10 cellular contexts compared by ENCODE assay signal in genomic region chr20:23366384-23366783, GRCh38. TPM values are rescaled to one million over a fixed set of nuclear protein-coding genes. Genes with fewer than 3 reads are reported as not detected.
DNase-seq lines count a peak whose midpoint lies in the region; ATAC-seq, FAIRE-seq and TF ChIP-seq lines count a peak whose summit lies in the region.
"Had no signal": no experiment of that assay in that cellular context is flagged by ENCODE, and none has a peak within 500 bp of the region (broad histone marks: within the 10 kb centered on the region; RNA-seq: fewer than 3 reads in every experiment).

No MANE protein-coding gene starts in this region.

- H3K4me3 Mint-ChIP-seq in activated T-cell treated with anti-CD3 and anti-CD28 coated beads, Interleukin-2, amount 50 U/mL, for 72 hours: peak overlapping the region; percentile 41 to 68
- peak overlapping the region; percentile 9 for H3K4me3 Mint-ChIP-seq in dendritic cell treated with granulocyte-macrophage colony-stimulating factor and Interleukin-4, amounts not matched to agents 40 ng/mL and 50 ng/mL, for 4 days

- H3K27me3 Mint-ChIP-seq in activated T-cell treated with anti-CD3 and anti-CD28 coated beads, Interleukin-2, amount 50 U/mL, for 72 hours (ENCODE audit: low read depth): no peaks in the 10 kb centered on the region
- no peaks in the 10 kb centered on the region for H3K27me3 Mint-ChIP-seq in dendritic cell treated with granulocyte-macrophage colony-stimulating factor and Interleukin-4, amounts not matched to agents 40 ng/mL and 50 ng/mL, for 4 days

- peaks cover 51% of the 10 kb centered on the region for H3K4me1 Mint-ChIP-seq in activated T-cell treated with anti-CD3 and anti-CD28 coated beads, Interleukin-2, amount 50 U/mL, for 72 hours (ENCODE audit: low read depth)
- peaks cover 52% of the 10 kb centered on the region for H3K4me1 Mint-ChIP-seq in dendritic cell treated with granulocyte-macrophage colony-stimulating factor and Interleukin-4, amounts not matched to agents 40 ng/mL and 50 ng/mL, for 4 days (ENCODE audit: low read depth)

- peak overlapping the region; percentile 79 for H3K27ac Mint-ChIP-seq in activated T-cell treated with anti-CD3 and anti-CD28 coated beads, Interleukin-2, amount 50 U/mL, for 72 hours
- H3K27ac Mint-ChIP-seq in dendritic cell treated with granulocyte-macrophage colony-stimulating factor and Interleukin-4, amounts not matched to agents 40 ng/mL and 50 ng/mL, for 4 days: peak overlapping the region; percentile 87

- WGBS in small intestine, 3 donors: 21 to 35% (median 33%) methylated on average over 1 of the region's 1 CpG
- WGBS in upper lobe of left lung, 2 donors: 33 to 38% methylated on average over 1 of the region's 1 CpG

- no peaks in the 10 kb centered on the region for H3K9me3 Mint-ChIP-seq in activated T-cell treated with anti-CD3 and anti-CD28 coated beads, Interleukin-2, amount 50 U/mL, for 72 hours
- no peaks in the 10 kb centered on the region for H3K9me3 Mint-ChIP-seq in dendritic cell treated with granulocyte-macrophage colony-stimulating factor and Interleukin-4, amounts not matched to agents 40 ng/mL and 50 ng/mL, for 4 days

- H3K9me3 ChIP-seq in OCI-LY3 (ENCODE audit: insufficient read depth, low read length) (no peaks in the 10 kb centered on the region), small intestine (ENCODE audit: control insufficient read depth, low read depth) (no peaks in the 10 kb centered on the region), upper lobe of left lung (no peaks in the 10 kb centered on the region)
- H3K9me3 ChIP-seq: ascending aorta had no signal

- peak overlapping the region; percentile 78 for H3K4me2 ChIP-seq in OCI-LY3 (ENCODE audit: low read length)

- H4K20me1 ChIP-seq in OCI-LY3 (ENCODE audit: insufficient read depth, low read length): peaks cover 46% of the 10 kb centered on the region

- H3K27me3 ChIP-seq in OCI-LY3 (ENCODE audit: low read depth, low read length) (no peaks in the 10 kb centered on the region), small intestine (ENCODE audit: control insufficient read depth in 2 of 2, insufficient read depth in 2 of 2, low read length in 2 of 2) (no peaks in the 10 kb centered on the region), upper lobe of left lung (no peaks in the 10 kb centered on the region)
- H3K27me3 ChIP-seq: ascending aorta had no signal

- intact Hi-C loops in dendritic cell treated with granulocyte-macrophage colony-stimulating factor and Interleukin-4, amounts not matched to agents 40 ng/mL and 50 ng/mL, for 4 days (cut with micrococcal nuclease): no loop called here
- intact Hi-C loops in left ventricle myocardium superior (cut with micrococcal nuclease): loop anchor here (10.0 kb wide), 1 partner anchor 48 kb away; no protein-coding TSS in a partner anchor

- H3K36me3 ChIP-seq in OCI-LY3 (replicated peaks; ENCODE audit: low read depth, low read length): peaks cover 65% of the 10 kb centered on the region
- H3K36me3 ChIP-seq in small intestine (ENCODE audit: control insufficient read depth in 2 of 2, insufficient read depth in 2 of 2, low read length in 2 of 2): peaks cover 3 to 7% of the 10 kb centered on the region in 2 donors
- H3K36me3 ChIP-seq in upper lobe of left lung: peaks cover 9 to 57% (median 31%) of the 10 kb centered on the region in 4 donors

- DNase-seq in activated T-cell treated with anti-CD3 and anti-CD28 coated beads, Interleukin-2, amount 50 U/mL, for 72 hours: no peak
- no peak for DNase-seq in activated T-cell treated with anti-CD3 and anti-CD28 coated beads, Interleukin-2, amount 50 U/mL, for 1 hour
- DNase-seq in small intestine: peak; percentile 5
- DNase-seq in upper lobe of left lung: no peak
- DNase-seq in left ventricle myocardium superior: no peak
- DNase-seq: NCI-H1105 had no signal

- TF ChIP-seq POLR2A in upper lobe of left lung (IDR thresholded peaks at IDR 0.05): no peak

- no peak overlapping the region for H2AFZ ChIP-seq in OCI-LY3 (ENCODE audit: low read depth, low read length)

- H3K9ac ChIP-seq in OCI-LY3 (ENCODE audit: low read length): peak overlapping the region; percentile 12; the same call in 1 of the 2 replicates

- peak; percentile 26 for FAIRE-seq in small intestine (lab: Jason Lieb, UNC)

- peaks cover 16 to 22% of the 10 kb centered on the region in 2 donors for H3K36me3 Mint-ChIP-seq in activated T-cell treated with anti-CD3 and anti-CD28 coated beads, Interleukin-2, amount 50 U/mL, for 72 hours (ENCODE audit: insufficient read depth in 2 of 2)
- H3K36me3 Mint-ChIP-seq in dendritic cell treated with granulocyte-macrophage colony-stimulating factor and Interleukin-4, amounts not matched to agents 40 ng/mL and 50 ng/mL, for 4 days (ENCODE audit: low read depth): peaks cover 61% of the 10 kb centered on the region

- peak overlapping the region; percentile 52 for H3K4me3 ChIP-seq in OCI-LY3 (ENCODE audit: low read length)
- no peak overlapping the region for H3K4me3 ChIP-seq in small intestine (ENCODE audit: low read depth in 1 of 2, low read length in 2 of 2)
- no peak overlapping the region for H3K4me3 ChIP-seq in upper lobe of left lung
- H3K4me3 ChIP-seq: ascending aorta had no signal

- TF ChIP-seq EP300 in upper lobe of left lung (IDR thresholded peaks at IDR 0.05): no peak

- TF ChIP-seq CTCF in OCI-LY3 (IDR thresholded peaks at IDR 0.05; ENCODE audit: low read depth, low read length) (no peak), upper lobe of left lung (IDR thresholded peaks at IDR 0.05) (no peak)

- H3K79me2 ChIP-seq in OCI-LY3 (ENCODE audit: low read length): peaks cover 75% of the 10 kb centered on the region

- peak overlapping the region; percentile 55 for H3K27ac ChIP-seq in OCI-LY3 (ENCODE audit: low read length)
- H3K27ac ChIP-seq in small intestine (ENCODE audit: low read depth in 1 of 2, low read length in 1 of 2): no peak overlapping the region
- H3K27ac ChIP-seq in upper lobe of left lung: peak overlapping the region in 1 of 4 donors; percentile 43
- H3K27ac ChIP-seq: ascending aorta had no signal

- no peak for ATAC-seq in activated T-cell treated with anti-CD3 and anti-CD28 coated beads, Interleukin-2, amount 50 U/mL, for 72 hours (replicated peaks in 1 of 2)
- no peak for ATAC-seq in upper lobe of left lung (ENCODE audit: low FRiP score in 2 of 2)
- no peak for ATAC-seq in left ventricle myocardium superior
- ATAC-seq in GM19452 (IDR thresholded peaks at IDR 0.05; ENCODE audit: unreplicated experiment): no peak

- H3K4me1 ChIP-seq in OCI-LY3 (ENCODE audit: low read length): peaks cover 41% of the 10 kb centered on the region
- H3K4me1 ChIP-seq in small intestine (ENCODE audit: control insufficient read depth in 2 of 2, insufficient read depth in 1 of 2, low read depth in 1 of 2, low read length in 1 of 2): peaks cover 4 to 6% of the 10 kb centered on the region in 2 donors
- H3K4me1 ChIP-seq in upper lobe of left lung: peaks cover 38 to 49% (median 41%) of the 10 kb centered on the region in 4 donors

RNA-seq across cellular contexts. Expression of gene GZF1, which starts 4.4 kb away (rescaled TPM):
- 1 to 10 TPM; 5.9 to 9.5 TPM for total RNA-seq in activated T-cell treated with anti-CD3 and anti-CD28 coated beads, Interleukin-2, amount 50 U/mL, for 72 hours
- 1 to 10 TPM; 3.2 to 5.8 (median 3.8) TPM for polyA plus RNA-seq in small intestine
- total RNA-seq in upper lobe of left lung: 10 to 100 TPM; 14.1 to 32.5 (median 25.6) TPM
- total RNA-seq in left ventricle myocardium superior: 26.7 TPM

RNA-seq across cellular contexts. Expression of gene NXT1, which starts 15.8 kb away (rescaled TPM):
- 10 to 100 TPM; 39.6 to 45.7 TPM for total RNA-seq in activated T-cell treated with anti-CD3 and anti-CD28 coated beads, Interleukin-2, amount 50 U/mL, for 72 hours
- 10 to 100 TPM in 2 of 3 donors, 1 to 10 TPM in 1; 4.9 to 22.2 (median 12.4) TPM for polyA plus RNA-seq in small intestine
- total RNA-seq in upper lobe of left lung (10 to 100 TPM in 5 of 6 donors, 1 to 10 TPM in 1; 7.3 to 39.4 (median 17.9) TPM), left ventricle myocardium superior (6.0 TPM)

RNA-seq across cellular contexts. Expression of gene NAPB, which starts 54.9 kb away (rescaled TPM):
- total RNA-seq in activated T-cell treated with anti-CD3 and anti-CD28 coated beads, Interleukin-2, amount 50 U/mL, for 72 hours: 10 to 100 TPM in 1 of 2 donors, 1 to 10 TPM in 1; 9.0 to 14.2 TPM
- 1 to 10 TPM; 3.2 to 8.4 (median 5.6) TPM for polyA plus RNA-seq in small intestine
- 10 to 100 TPM in 5 of 6 donors, 1 to 10 TPM in 1; 9.7 to 27.7 (median 11.1) TPM for total RNA-seq in upper lobe of left lung
- 6.0 TPM for total RNA-seq in left ventricle myocardium superior
